1 cellular context compared by ENCODE assay signal in the genomic region with DNA sequence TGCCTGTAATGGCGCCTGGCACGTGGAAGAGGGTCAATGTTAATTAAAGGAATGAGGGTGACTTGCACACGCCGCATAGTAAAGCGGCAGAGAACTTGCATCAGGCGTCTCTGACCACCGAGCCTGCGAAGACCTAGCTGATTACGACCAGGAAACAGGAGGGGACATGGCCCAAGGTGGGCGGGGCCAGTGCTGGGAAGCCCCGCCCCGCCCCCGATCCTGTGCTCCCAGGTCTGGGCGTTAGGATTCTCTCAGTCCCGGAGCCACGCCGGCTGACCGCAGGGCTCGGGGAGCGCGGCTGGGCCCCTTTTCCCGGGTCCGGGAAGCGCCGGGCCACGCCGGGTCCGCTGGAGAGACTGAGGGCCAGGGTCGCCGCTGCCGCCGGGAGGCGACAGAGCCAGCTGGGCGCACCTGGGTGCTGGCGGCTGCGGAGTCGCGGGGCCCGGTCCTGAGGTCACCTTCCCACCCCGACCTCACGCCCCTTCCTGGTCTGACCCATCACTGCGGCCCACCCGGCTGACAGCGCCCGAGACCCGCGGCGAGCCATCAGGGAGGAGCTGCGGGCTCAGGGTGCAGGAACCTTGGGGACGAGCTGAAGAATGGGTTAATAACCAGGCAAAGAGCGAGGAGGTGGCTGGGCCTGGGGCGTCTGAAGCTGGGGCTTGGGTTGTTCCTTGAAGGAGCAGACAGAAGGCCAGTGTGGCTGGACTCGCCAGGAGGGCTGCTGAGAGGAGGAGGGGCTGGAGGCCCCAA.
TF ChIP-seq lines count a peak whose summit lies in the region.

No MANE protein-coding gene starts in this region.

TF ChIP-seq in GM12878, 131 proteins besides CTCF, POLR2A, EP300 and RAD21 (continued from another document):
- peak; percentile 77; the same call in 1 of the 2 replicates for TF ChIP-seq DPF2 (IDR thresholded peaks at IDR 0.05)
- no peak for TF ChIP-seq MYC (IDR thresholded peaks at IDR 0.05; ENCODE audit: insufficient read depth, insufficient read length, insufficient replicate concordance, low read length, severe bottlenecking)
- no peak for TF ChIP-seq KLF5 (IDR thresholded peaks at IDR 0.05; ENCODE audit: partially characterized antibody)
- peak; percentile 80; the same call in 1 of the 2 replicates for TF ChIP-seq TCF12 (IDR thresholded peaks at IDR 0.05; ENCODE audit: low read depth, low read length)
- peak; percentile 90 for TF ChIP-seq GATAD2B (conservative IDR thresholded peaks at IDR 0.05; ENCODE audit: low read depth)
- TF ChIP-seq PAX8 (IDR thresholded peaks at IDR 0.05), result no peak
- TF ChIP-seq YY1 (IDR thresholded peaks at IDR 0.05; ENCODE audit: low read depth, low read length), result peak; percentile 67; the same call in 1 of the 2 replicates
- 0 out of 2 replicates have a peak, but pooled peaks have one; percentile 18 for TF ChIP-seq HCFC1 (IDR thresholded peaks at IDR 0.05; ENCODE audit: low read length)
- TF ChIP-seq BACH1 (IDR thresholded peaks at IDR 0.05; ENCODE audit: borderline replicate concordance), result 0 out of 2 replicates have a peak, but pooled peaks have one; percentile 9
- peak; percentile 93 for TF ChIP-seq IKZF1 (conservative IDR thresholded peaks at IDR 0.05)
- TF ChIP-seq SMC3 (IDR thresholded peaks at IDR 0.05; ENCODE audit: borderline replicate concordance, low read length), result 0 out of 2 replicates have a peak, but pooled peaks have one; percentile 4
- peak; percentile 66 to 80 for TF ChIP-seq BHLHE40 (IDR thresholded peaks at IDR 0.05; ENCODE audit: borderline replicate concordance in 1 of 2, low read depth in 2 of 2, low read length in 1 of 2)
- peak; percentile 71 for TF ChIP-seq SIN3A (IDR thresholded peaks at IDR 0.05; ENCODE audit: low read depth, low read length)
- peak in 1 of 2 experiments; percentile 54; a peak in 1 of 4 replicates for TF ChIP-seq IKZF2 (IDR thresholded peaks at IDR 0.05)
- peak; percentile 65; the same call in 1 of the 2 replicates for TF ChIP-seq CHD1 (IDR thresholded peaks at IDR 0.05; ENCODE audit: low read depth, low read length)
- TF ChIP-seq, protein P1, sequence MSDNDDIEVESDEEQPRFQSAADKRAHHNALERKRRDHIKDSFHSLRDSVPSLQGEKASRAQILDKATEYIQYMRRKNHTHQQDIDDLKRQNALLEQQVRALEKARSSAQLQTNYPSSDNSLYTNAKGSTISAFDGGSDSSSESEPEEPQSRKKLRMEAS (IDR thresholded peaks at IDR 0.05; ENCODE audit: low read depth, low read length), result peak; percentile 62; the same call in 1 of the 2 replicates
- peak; percentile 45; the same call in 1 of the 2 replicates for TF ChIP-seq MXI1 (IDR thresholded peaks at IDR 0.05; ENCODE audit: low read depth, low read length)
- no peak for TF ChIP-seq BRCA1 (IDR thresholded peaks at IDR 0.05; ENCODE audit: low read depth, low read length)
- TF ChIP-seq NR2C1 (IDR thresholded peaks at IDR 0.05), result no peak
- no peak for TF ChIP-seq NFIC (IDR thresholded peaks at IDR 0.05; ENCODE audit: low read depth, low read length)
- TF ChIP-seq LARP7 (IDR thresholded peaks at IDR 0.05), result peak; percentile 76
- TF ChIP-seq TCF3 (IDR thresholded peaks at IDR 0.05; ENCODE audit: borderline replicate concordance, insufficient read depth, low read depth, low read length), result peak; percentile 97
- no peak; the same call in 1 of the 2 replicates for TF ChIP-seq RUNX3 (IDR thresholded peaks at IDR 0.05; ENCODE audit: low read length)
- peak; percentile 83 for TF ChIP-seq NR2F1 (conservative IDR thresholded peaks at IDR 0.05)
- TF ChIP-seq MEF2A (IDR thresholded peaks at IDR 0.05; ENCODE audit: insufficient read depth, low read depth, low read length), result no peak
- TF ChIP-seq SMARCA5 (IDR thresholded peaks at IDR 0.05), result peak; percentile 68; the same call in 1 of the 2 replicates
- TF ChIP-seq, protein P2, sequence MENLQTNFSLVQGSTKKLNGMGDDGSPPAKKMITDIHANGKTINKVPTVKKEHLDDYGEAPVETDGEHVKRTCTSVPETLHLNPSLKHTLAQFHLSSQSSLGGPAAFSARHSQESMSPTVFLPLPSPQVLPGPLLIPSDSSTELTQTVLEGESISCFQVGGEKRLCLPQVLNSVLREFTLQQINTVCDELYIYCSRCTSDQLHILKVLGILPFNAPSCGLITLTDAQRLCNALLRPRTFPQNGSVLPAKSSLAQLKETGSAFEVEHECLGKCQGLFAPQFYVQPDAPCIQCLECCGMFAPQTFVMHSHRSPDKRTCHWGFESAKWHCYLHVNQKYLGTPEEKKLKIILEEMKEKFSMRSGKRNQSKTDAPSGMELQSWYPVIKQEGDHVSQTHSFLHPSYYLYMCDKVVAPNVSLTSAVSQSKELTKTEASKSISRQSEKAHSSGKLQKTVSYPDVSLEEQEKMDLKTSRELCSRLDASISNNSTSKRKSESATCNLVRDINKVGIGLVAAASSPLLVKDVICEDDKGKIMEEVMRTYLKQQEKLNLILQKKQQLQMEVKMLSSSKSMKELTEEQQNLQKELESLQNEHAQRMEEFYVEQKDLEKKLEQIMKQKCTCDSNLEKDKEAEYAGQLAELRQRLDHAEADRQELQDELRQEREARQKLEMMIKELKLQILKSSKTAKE (IDR thresholded peaks at IDR 0.05; ENCODE audit: low read depth, poor library complexity, severe bottlenecking), result no peak
- TF ChIP-seq, protein P3, sequence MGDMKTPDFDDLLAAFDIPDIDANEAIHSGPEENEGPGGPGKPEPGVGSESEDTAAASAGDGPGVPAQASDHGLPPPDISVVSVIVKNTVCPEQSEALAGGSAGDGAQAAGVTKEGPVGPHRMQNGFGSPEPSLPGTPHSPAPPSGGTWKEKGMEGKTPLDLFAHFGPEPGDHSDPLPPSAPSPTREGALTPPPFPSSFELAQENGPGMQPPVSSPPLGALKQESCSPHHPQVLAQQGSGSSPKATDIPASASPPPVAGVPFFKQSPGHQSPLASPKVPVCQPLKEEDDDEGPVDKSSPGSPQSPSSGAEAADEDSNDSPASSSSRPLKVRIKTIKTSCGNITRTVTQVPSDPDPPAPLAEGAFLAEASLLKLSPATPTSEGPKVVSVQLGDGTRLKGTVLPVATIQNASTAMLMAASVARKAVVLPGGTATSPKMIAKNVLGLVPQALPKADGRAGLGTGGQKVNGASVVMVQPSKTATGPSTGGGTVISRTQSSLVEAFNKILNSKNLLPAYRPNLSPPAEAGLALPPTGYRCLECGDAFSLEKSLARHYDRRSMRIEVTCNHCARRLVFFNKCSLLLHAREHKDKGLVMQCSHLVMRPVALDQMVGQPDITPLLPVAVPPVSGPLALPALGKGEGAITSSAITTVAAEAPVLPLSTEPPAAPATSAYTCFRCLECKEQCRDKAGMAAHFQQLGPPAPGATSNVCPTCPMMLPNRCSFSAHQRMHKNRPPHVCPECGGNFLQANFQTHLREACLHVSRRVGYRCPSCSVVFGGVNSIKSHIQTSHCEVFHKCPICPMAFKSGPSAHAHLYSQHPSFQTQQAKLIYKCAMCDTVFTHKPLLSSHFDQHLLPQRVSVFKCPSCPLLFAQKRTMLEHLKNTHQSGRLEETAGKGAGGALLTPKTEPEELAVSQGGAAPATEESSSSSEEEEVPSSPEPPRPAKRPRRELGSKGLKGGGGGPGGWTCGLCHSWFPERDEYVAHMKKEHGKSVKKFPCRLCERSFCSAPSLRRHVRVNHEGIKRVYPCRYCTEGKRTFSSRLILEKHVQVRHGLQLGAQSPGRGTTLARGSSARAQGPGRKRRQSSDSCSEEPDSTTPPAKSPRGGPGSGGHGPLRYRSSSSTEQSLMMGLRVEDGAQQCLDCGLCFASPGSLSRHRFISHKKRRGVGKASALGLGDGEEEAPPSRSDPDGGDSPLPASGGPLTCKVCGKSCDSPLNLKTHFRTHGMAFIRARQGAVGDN (IDR thresholded peaks at IDR 0.05), result peak; percentile 49; the same call in 1 of the 2 replicates
- no peak for TF ChIP-seq PML (IDR thresholded peaks at IDR 0.05; ENCODE audit: low read length)
- no peak for TF ChIP-seq NRF1 (conservative IDR thresholded peaks at IDR 0.05; ENCODE audit: low read depth, low read length)
- TF ChIP-seq, protein P4, sequence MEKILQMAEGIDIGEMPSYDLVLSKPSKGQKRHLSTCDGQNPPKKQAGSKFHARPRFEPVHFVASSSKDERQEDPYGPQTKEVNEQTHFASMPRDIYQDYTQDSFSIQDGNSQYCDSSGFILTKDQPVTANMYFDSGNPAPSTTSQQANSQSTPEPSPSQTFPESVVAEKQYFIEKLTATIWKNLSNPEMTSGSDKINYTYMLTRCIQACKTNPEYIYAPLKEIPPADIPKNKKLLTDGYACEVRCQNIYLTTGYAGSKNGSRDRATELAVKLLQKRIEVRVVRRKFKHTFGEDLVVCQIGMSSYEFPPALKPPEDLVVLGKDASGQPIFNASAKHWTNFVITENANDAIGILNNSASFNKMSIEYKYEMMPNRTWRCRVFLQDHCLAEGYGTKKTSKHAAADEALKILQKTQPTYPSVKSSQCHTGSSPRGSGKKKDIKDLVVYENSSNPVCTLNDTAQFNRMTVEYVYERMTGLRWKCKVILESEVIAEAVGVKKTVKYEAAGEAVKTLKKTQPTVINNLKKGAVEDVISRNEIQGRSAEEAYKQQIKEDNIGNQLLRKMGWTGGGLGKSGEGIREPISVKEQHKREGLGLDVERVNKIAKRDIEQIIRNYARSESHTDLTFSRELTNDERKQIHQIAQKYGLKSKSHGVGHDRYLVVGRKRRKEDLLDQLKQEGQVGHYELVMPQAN (conservative IDR thresholded peaks at IDR 0.05), result peak; percentile 80
